ENCODE assay signal across 32 cellular contexts in the genomic region with DNA sequence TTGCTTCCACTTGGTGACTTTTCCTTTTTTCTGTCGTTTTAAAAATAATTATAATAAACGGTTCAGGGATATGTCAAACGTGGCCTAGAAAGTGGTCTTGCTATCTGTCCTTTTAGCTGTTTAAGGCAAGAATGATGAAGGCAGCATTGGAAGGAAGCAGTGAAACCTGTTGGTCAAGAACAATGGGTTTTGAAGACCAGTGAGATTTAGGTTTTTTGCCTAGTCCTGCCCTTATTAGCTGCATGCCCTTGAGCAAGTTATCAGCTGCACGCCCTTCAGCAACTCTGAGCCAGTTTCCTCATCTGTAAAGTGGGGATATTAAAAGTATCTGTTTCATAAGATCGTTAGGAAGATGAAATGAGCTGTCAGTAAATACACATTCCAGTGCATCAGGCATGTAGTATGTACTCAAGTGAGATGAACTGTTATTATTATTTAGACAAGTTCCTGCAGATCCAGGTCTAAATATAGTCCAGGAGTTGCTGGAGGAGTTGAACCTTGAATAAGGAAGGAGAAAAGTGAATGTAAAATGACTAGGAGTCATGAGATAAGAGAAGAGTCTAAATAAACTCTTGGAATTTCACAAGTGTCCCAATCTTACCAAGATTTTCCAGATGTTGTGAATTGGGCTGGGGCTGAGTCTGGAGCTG.
"Had no signal": no experiment of that assay in that cellular context is flagged by ENCODE, and none has a peak within 500 bp of the region (broad histone marks: within the 10 kb centered on the region; RNA-seq: fewer than 3 reads in every experiment).

No MANE protein-coding gene starts in this region.

- H3K36me3 ChIP-seq: MG63, Peyer's patch, SJSA1 had no signal

- H3K4me3 ChIP-seq: MG63, Peyer's patch, SJSA1 had no signal

- H3K27ac ChIP-seq: Peyer's patch, SJSA1 had no signal

- H3K4me2 ChIP-seq: SK-N-SH had no signal

- H3K4me1 ChIP-seq: Peyer's patch, SJSA1 had no signal

- H3K9me3 ChIP-seq: MG63, Peyer's patch, SJSA1, SK-N-SH had no signal

- DNase-seq: activated CD4-positive, alpha-beta memory T cell treated with anti-CD3 and anti-CD28 coated beads for 36 hours; activated CD4-positive, alpha-beta T cell treated with anti-CD3 and anti-CD28 coated beads, Interleukin-2, amount 50 U/mL, for 1 hour; activated CD8-positive, alpha-beta memory T cell treated with anti-CD3 and anti-CD28 coated beads, Interleukin-2, amount 50 U/mL, for 4 hours; activated effector memory CD4-positive, alpha-beta T cell treated with Interleukin-2 at 50 U/mL for 16 hours; activated naive CD4-positive, alpha-beta T cell treated with anti-CD3 and anti-CD28 coated beads, Interleukin-2, amount 10 ng/mL, durations not matched to agents 7 days and 5 days; activated naive CD8-positive, alpha-beta T cell treated with anti-CD3 and anti-CD28 coated beads for 36 hours; activated T-cell treated with anti-CD3 and anti-CD28 coated beads for 4 hours; activated T-cell treated with anti-CD3 and anti-CD28 coated beads, Interleukin-2, amount 50 U/mL, for 4 hours; amniotic stem cell; aorta; central memory CD4-positive, alpha-beta T cell; Kasumi-1; KG1; MG63; MV-4-11; NCI-H1092; NCI-H1436 treated with DMSO at 0.1 percent for 48 hours; NCI-H187; NCI-H2029 treated with DMSO at 0.1 percent for 48 hours; NCI-H2107; NCI-H2171; NCI-H510A; NCI-H526; NCI-H748 treated with DMSO at 0.1 percent for 48 hours; NK-92 treated with Interleukin-12 subunit alpha and Interleukin-12 subunit beta, amount 100 ng/mL, for 24 hours; PC-3; Peyer's patch; RPMI8226; SHP77 treated with DMSO at 0.1 percent for 48 hours; SK-N-SH had no signal

- H3K9ac ChIP-seq: SK-N-SH had no signal

- H3K27me3 ChIP-seq: Peyer's patch had no signal

- FAIRE-seq: TTC549 had no signal

- ATAC-seq: activated T-cell treated with anti-CD3 and anti-CD28 coated beads, Interleukin-2, amount 50 U/mL, for 4 hours; PC-3 had no signal
